In the genomic region with DNA sequence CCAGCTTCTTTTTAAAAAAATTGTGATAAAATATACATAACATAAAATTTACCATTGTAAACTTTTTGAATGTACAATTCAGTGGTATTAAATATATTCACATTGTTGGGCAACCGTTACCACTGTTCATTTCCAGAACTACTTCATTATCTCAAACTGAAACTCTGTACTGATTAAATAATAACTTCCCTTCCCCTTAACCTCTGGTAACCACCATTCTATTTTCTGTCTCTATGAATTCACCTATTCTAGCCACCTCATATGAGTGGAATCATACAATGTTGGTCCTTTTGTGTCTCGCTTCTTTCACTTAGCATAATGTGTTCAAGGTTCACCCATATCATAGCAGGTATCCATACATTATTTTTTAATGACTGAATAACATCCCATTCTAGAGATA, we compare ENCODE assay signal across 19 cellular contexts. TPM values are rescaled to one million over a fixed set of nuclear protein-coding genes. Genes with fewer than 3 reads are reported as not detected.
DNase-seq lines count a peak whose midpoint lies in the region; ATAC-seq, FAIRE-seq and TF ChIP-seq lines count a peak whose summit lies in the region.
"Had no signal": no experiment of that assay in that cellular context is flagged by ENCODE, and none has a peak within 500 bp of the region (broad histone marks: within the 10 kb centered on the region; RNA-seq: fewer than 3 reads in every experiment).

No MANE protein-coding gene starts in this region.

- no peaks in the 10 kb centered on the region; a peak in 1 of 4 replicates for H3K27me3 ChIP-seq in GM12878 (replicated peaks in 1 of 2; ENCODE audit: control insufficient read depth in 2 of 2, insufficient read depth in 2 of 2, low read length in 1 of 2)
- H3K27me3 ChIP-seq in tibial nerve, result peaks cover 0 to 17% of the 10 kb centered on the region in 2 donors

- no peaks in the 10 kb centered on the region for H3K36me3 ChIP-seq in GM12878 (ENCODE audit: control insufficient read depth in 2 of 2, insufficient read depth in 2 of 2, low read length in 1 of 2)
- H3K36me3 ChIP-seq in tibial nerve, result no peaks in the 10 kb centered on the region

- POLR2A ChIA-PET in GM12878 (lab: Charles Lee), result no interaction called here

- peak; percentile 92 for ATAC-seq in GM18907 (IDR thresholded peaks at IDR 0.05; ENCODE audit: unreplicated experiment)
- ATAC-seq in GM21619 (IDR thresholded peaks at IDR 0.05; ENCODE audit: unreplicated experiment), result peak; percentile 80
- ATAC-seq in HG03196 (IDR thresholded peaks at IDR 0.05; ENCODE audit: unreplicated experiment), result peak; percentile 59
- ATAC-seq in GM12878, result peak; percentile 38; the same call in 2 of the 3 replicates
- ATAC-seq: HepG2, T-helper 17 cell had no signal

- BruUV-seq in GM12878 (replicated peaks; lab: Mats Ljungman, UMichigan), result no TSS peak

- SMC1A ChIA-PET in GM12878 (lab: Charles Lee; ENCODE audit: uncharacterized antibody, unreplicated experiment), result no interaction called here

- no peak overlapping the region for H3K27ac ChIP-seq in GM12878 (ENCODE audit: control insufficient read depth, insufficient read depth)
- H3K27ac ChIP-seq in tibial nerve, result no peak overlapping the region
- H3K27ac ChIP-seq: C4-2B had no signal

- 0% methylated on average over 2 of the region's 2 CpGs for WGBS in GM12878 (ENCODE audit: insufficient coverage, insufficient replicate concordance, low lambda C conversion rate, missing lambda C conversion rate)
- WGBS in tibial nerve, 2 donors, result 68 to 78% methylated on average over 2 of the region's 2 CpGs

- H3K4me1 ChIP-seq in GM12878 (ENCODE audit: control insufficient read depth, insufficient read depth, low read length), result no peaks in the 10 kb centered on the region
- no peaks in the 10 kb centered on the region for H3K4me1 ChIP-seq in tibial nerve

- no peaks in the 10 kb centered on the region for H3K79me2 ChIP-seq in GM12878 (ENCODE audit: control insufficient read depth, insufficient read depth, low read length)

- H4K20me1 ChIP-seq in GM12878 (ENCODE audit: control insufficient read depth, insufficient read depth), result no peaks in the 10 kb centered on the region

- no peak overlapping the region for H3K4me2 ChIP-seq in GM12878 (ENCODE audit: control insufficient read depth, insufficient read depth)

- FAIRE-seq in GM12878 (lab: Jason Lieb, UNC), result no peak
- FAIRE-seq: HepG2 had no signal

- TF ChIP-seq CTCF in GM12878 (IDR thresholded peaks at IDR 0.05 in 2 of 3, conservative IDR thresholded peaks at IDR 0.05 in 1 of 3; ENCODE audit: control insufficient read depth in 2 of 3, extremely low read depth in 1 of 3, insufficient read depth in 1 of 3, low read depth in 3 of 3, low read length in 3 of 3) (no peak), tibial nerve (IDR thresholded peaks at IDR 0.05) (no peak)

- DNase-seq in GM12878 (ENCODE audit: low read depth, low spot score) (no peak), NCI-H1436 (lab: John Stamatoyannopoulos, UW) (no peak), tibial nerve (ENCODE audit: low spot score in 2 of 2) (no peak), CD1c-positive myeloid dendritic cell (ENCODE audit: extremely low spot score) (no peak)
- DNase-seq: DMS153, HCEC 1CT, KG1, NCI-H1436 treated with DMSO at 0.1 percent for 48 hours, NCI-H2029 treated with DMSO at 0.1 percent for 48 hours, NCI-H748 treated with DMSO at 0.1 percent for 48 hours, OCI-M1, RPMI8226, T-helper 17 cell had no signal

- intact Hi-C loops in GM12878 (cut with micrococcal nuclease; ENCODE audit: unreplicated experiment), result no loop called here

- CTCF ChIA-PET in GM12878 (lab: Yijun Ruan, JAX), result no interaction called here

- no peak overlapping the region for H3K4me3 ChIP-seq in GM12878
- no peak overlapping the region for H3K4me3 ChIP-seq in tibial nerve

- TF ChIP-seq EP300 in GM12878 (IDR thresholded peaks at IDR 0.05; ENCODE audit: borderline replicate concordance in 1 of 2, control insufficient read depth in 1 of 2, low read depth in 2 of 2, low read length in 2 of 2) (no peak), tibial nerve (IDR thresholded peaks at IDR 0.05) (no peak)

- TF ChIP-seq POLR2A in GM12878 (IDR thresholded peaks at IDR 0.05; ENCODE audit: low read depth, low read length) (no peak), tibial nerve (IDR thresholded peaks at IDR 0.05) (no peak)

- no peak for TF ChIP-seq RAD21 in GM12878 (IDR thresholded peaks at IDR 0.05; ENCODE audit: insufficient read depth, low read depth, low read length)

- no peak overlapping the region for H3K9ac ChIP-seq in GM12878 (ENCODE audit: control insufficient read depth, insufficient read depth, low read length)

- RAD21 ChIA-PET in GM12878 (lab: Charles Lee; ENCODE audit: unreplicated experiment), result no interaction called here

- H3K9me3 ChIP-seq in GM12878 (replicated peaks; ENCODE audit: control insufficient read depth, insufficient read depth, low read length) (no peaks in the 10 kb centered on the region; the same call in 2 of the 3 replicates), tibial nerve (no peaks in the 10 kb centered on the region)

- in situ Hi-C loops in GM12878 (cut with MboI), result no loop called here

- H2AFZ ChIP-seq in GM12878 (ENCODE audit: control insufficient read depth, low read depth, low read length), result no peak overlapping the region

TF ChIP-seq in GM12878, 131 proteins besides CTCF, POLR2A, EP300 and RAD21 (continues in another document):
- TF ChIP-seq BMI1 (IDR thresholded peaks at IDR 0.05; ENCODE audit: borderline replicate concordance) (no peak), USF2 (IDR thresholded peaks at IDR 0.05; ENCODE audit: borderline replicate concordance, low read depth, low read length) (no peak), CUX1 (IDR thresholded peaks at IDR 0.05; ENCODE audit: insufficient replicate concordance, low read depth, low read length) (no peak), PML (IDR thresholded peaks at IDR 0.05; ENCODE audit: low read length) (no peak)

RNA-seq across cellular contexts. Expression of gene GPR50, which starts 8.3 kb away (rescaled TPM):
- total RNA-seq in GM12878 (2013; cell fraction: nucleolus; rRNA removed), result not detected in 2 replicates
- total RNA-seq in GM12878 (2014; rRNA removed), result 0.05 TPM in 1 of 2 replicates, not detected in the other
- total RNA-seq in GM12878 (2014; rRNA removed; fragmentation: Illumina TruSeq; extraction: Trizol), result not detected in 2 replicates
- not detected in 2 replicates for total RNA-seq in GM12878 (2021)
- polyA plus RNA-seq in GM12878 (2011; ENCODE audit: low read depth), result not detected
- polyA plus RNA-seq in GM12878 (2011; rRNA removed), result 0.03 TPM in 1 of 2 replicates, not detected in the other
- 0.03 TPM in 1 of 2 replicates, not detected in the other for polyA plus RNA-seq in GM12878 (2011; cell fraction: cytosol; rRNA removed)
- 0.25 and 0.32 TPM in 2 replicates for polyA plus RNA-seq in GM12878 (2011; cell fraction: nucleus; rRNA removed)
- not detected in 2 replicates for polyA plus RNA-seq in GM12878 (2012)
- 0.04 TPM in 1 of 2 replicates, not detected in the other for polyA plus RNA-seq in GM12878 (2014; fragmentation: Illumina TruSeq; extraction: Trizol)
- not detected for polyA plus RNA-seq in GM12878 (2014; fragmentation: Nextera tagmentation; extraction: Ambion mirVana)
- not detected in 2 replicates for polyA plus RNA-seq in GM12878 (2014; rRNA removed)
- polyA plus RNA-seq in GM12878 (2016; fragmentation: Nextera tagmentation; extraction: Ambion mirVana), result under 1 TPM in 1 of 2 experiments, not detected in 1; 0.08 TPM
- 0.36 TPM in 1 of 2 replicates, not detected in the other for polyA minus RNA-seq in GM12878 (2011; rRNA and poly(A)+ RNA removed)
- polyA minus RNA-seq in GM12878 (2011; cell fraction: cytosol; rRNA and poly(A)+ RNA removed), result not detected in 2 replicates
- not detected in 2 replicates for polyA minus RNA-seq in GM12878 (2011; cell fraction: nucleus; rRNA and poly(A)+ RNA removed)
- not detected for total RNA-seq in tibial nerve
- total RNA-seq: HepG2, NCI-H460, T-helper 17 cell had no signal
- polyA plus RNA-seq: HepG2 had no signal

Comparison
In these comparisons a context has a peak if more than half of its experiments do, and no peak if none do; other contexts are left out.
1. ATAC-seq: peak in every context shown above with its lines; median percentile 92 in GM18907; 80 in GM21619; 59 in HG03196; 38 in GM12878.